Comparison of ENCODE assay signal across 16 cellular contexts in the genomic region with DNA sequence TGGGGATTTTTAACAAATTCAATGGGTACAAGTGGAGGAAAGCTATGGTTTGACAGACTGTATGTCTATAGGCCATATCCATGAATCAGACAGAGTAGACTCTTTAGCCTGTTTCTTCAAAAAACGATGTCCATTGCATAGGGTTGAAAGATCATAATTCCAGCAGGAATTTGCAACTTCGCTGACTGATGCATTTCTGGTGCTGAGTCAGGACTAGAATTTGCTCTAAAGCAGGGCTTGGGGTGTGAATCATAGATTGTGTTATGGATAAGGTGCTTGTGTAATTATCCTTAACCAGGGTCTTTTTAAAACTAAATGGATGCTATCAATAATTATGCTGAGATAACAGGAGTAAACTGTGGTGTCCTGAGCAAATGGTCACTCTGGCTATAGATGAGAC.
DNase-seq lines count a peak whose midpoint lies in the region; ATAC-seq and TF ChIP-seq lines count a peak whose summit lies in the region.
"Had no signal": no experiment of that assay in that cellular context is flagged by ENCODE, and none has a peak within 500 bp of the region (broad histone marks: within the 10 kb centered on the region; RNA-seq: fewer than 3 reads in every experiment).

No MANE protein-coding gene starts in this region.

- H3K4me1 ChIP-seq in SJCRH30: peaks cover 9% of the 10 kb centered on the region; the same call in 1 of the 2 replicates
- H3K4me1 ChIP-seq: thyroid gland had no signal

- H3K4me3 ChIP-seq in epithelial cell of esophagus (ENCODE audit: low read length) (no peak overlapping the region), retinal pigment epithelial cell (ENCODE audit: low read length) (no peak overlapping the region), SJCRH30 (no peak overlapping the region)
- H3K4me3 ChIP-seq: dorsolateral prefrontal cortex, thyroid gland had no signal

- DNase-seq in GM03348 (ENCODE audit: low spot score) (peak; percentile 29), NCI-H226 (peak; percentile 11), epithelial cell of esophagus (ENCODE audit: low read depth) (peak; percentile 51), retinal pigment epithelial cell (ENCODE audit: low read depth) (peak; percentile 65), SJCRH30 (no peak), SW 1271 (lab: John Stamatoyannopoulos, UW) (no peak)
- DNase-seq: activated CD8-positive, alpha-beta memory T cell treated with anti-CD3 and anti-CD28 coated beads, Interleukin-2, amount 10 ng/mL, durations not matched to agents 7 days and 5 days; dorsolateral prefrontal cortex; NCI-H1105 treated with DMSO at 0.1 percent for 48 hours; NCI-H2107; NCI-H524; stimulated activated naive B cell treated with anti-CD40 and anti-IgM and Interleukin-4, amounts not matched to agents 10 μg/mL and 1 μg/mL and 100 μg/mL, for 72 hours; thyroid gland had no signal

- TF ChIP-seq CTCF in epithelial cell of esophagus (IDR thresholded peaks at IDR 0.05; ENCODE audit: insufficient read depth, low read depth, low read length, missing control alignments): no peak
- no peak for TF ChIP-seq CTCF in retinal pigment epithelial cell (conservative IDR thresholded peaks at IDR 0.05; ENCODE audit: low read depth, low read length)

- H3K27me3 ChIP-seq in SJCRH30: no peaks in the 10 kb centered on the region
- H3K27me3 ChIP-seq: dorsolateral prefrontal cortex, thyroid gland had no signal

- H3K9me3 ChIP-seq in SJCRH30 (replicated peaks): no peaks in the 10 kb centered on the region
- H3K9me3 ChIP-seq: thyroid gland had no signal

- no peak for ATAC-seq in GM21528 (IDR thresholded peaks at IDR 0.05; ENCODE audit: low FRiP score, unreplicated experiment)
- ATAC-seq: activated CD8-positive, alpha-beta memory T cell treated with anti-CD3 and anti-CD28 coated beads, Interleukin-2, amount 10 ng/mL, durations not matched to agents 7 days and 5 days; HCT116; sciatic nerve; stimulated activated naive B cell treated with anti-CD40 and anti-IgM and Interleukin-4, amounts not matched to agents 10 μg/mL and 1 μg/mL and 100 μg/mL, for 72 hours had no signal

- no peaks in the 10 kb centered on the region for H3K36me3 ChIP-seq in SJCRH30
- H3K36me3 ChIP-seq: thyroid gland had no signal

- no peak overlapping the region for H3K27ac ChIP-seq in SJCRH30
- H3K27ac ChIP-seq: dorsolateral prefrontal cortex, thyroid gland had no signal

Comparison
In these comparisons a context has a peak if more than half of its experiments do, and no peak if none do; other contexts are left out.
1. DNase-seq: peak in GM03348 (single experiment), NCI-H226 (single experiment), epithelial cell of esophagus (single experiment) and retinal pigment epithelial cell (single experiment); none in SJCRH30 (0 of 2) and SW 1271 (0 of 2).